ENCODE assay signal across 9 cellular contexts in genomic region chr4:183099537-183100297, GRCh38. TPM values are rescaled to one million over a fixed set of nuclear protein-coding genes. Genes with fewer than 3 reads are reported as not detected.
DNase-seq lines count a peak whose midpoint lies in the region; ATAC-seq, FAIRE-seq and TF ChIP-seq lines count a peak whose summit lies in the region.
"Had no signal": no experiment of that assay in that cellular context is flagged by ENCODE, and none has a peak within 500 bp of the region (broad histone marks: within the 10 kb centered on the region; RNA-seq: fewer than 3 reads in every experiment).

No MANE protein-coding gene starts in this region.

- peaks cover 23% of the 10 kb centered on the region for H3K27me3 Mint-ChIP-seq in activated naive CD4-positive, alpha-beta T cell treated with anti-CD3 and anti-CD28 coated beads for 36 hours (ENCODE audit: low read depth)

- WGBS in pancreas, 2 donors, result 0 to 1% methylated on average over 60 to 73 of the region's 73 CpGs

- DNase-seq in GM12864 (ENCODE audit: low read depth), result no peak
- peak; percentile 31 for DNase-seq in HT1080 (ENCODE audit: low read depth)
- peak; percentile 37 for DNase-seq in activated naive CD4-positive, alpha-beta T cell treated with anti-CD3 and anti-CD28 coated beads for 36 hours
- peak in 1 of 2 donors; percentile 54 for DNase-seq in cardiac muscle cell (ENCODE audit: low read depth in 1 of 2, low spot score in 1 of 2)
- DNase-seq in pancreas, result peak; percentile 50 to 85 (median 60)
- DNase-seq in inferior parietal cortex (ENCODE audit: extremely low spot score), result no peak
- no peak for DNase-seq in NCI-H345 treated with DMSO at 0.1 percent for 48 hours (lab: John Stamatoyannopoulos, UW; ENCODE audit: unreplicated experiment)
- no peak for DNase-seq in SIG-M5 (lab: John Stamatoyannopoulos, UW)

- peak overlapping the region; percentile 39; the same call in 1 of the 2 replicates for H3K4me3 ChIP-seq in GM12864 (ENCODE audit: low read depth, low read length)
- H3K4me3 ChIP-seq in cardiac muscle cell, result peak overlapping the region; percentile 71
- H3K4me3 ChIP-seq in pancreas, result peak overlapping the region; percentile 73 to 89 (median 80)

- H3K27me3 ChIP-seq in cardiac muscle cell, result peaks cover 20% of the 10 kb centered on the region
- H3K27me3 ChIP-seq in pancreas, result no peaks in the 10 kb centered on the region

- intact Hi-C loops in activated naive CD4-positive, alpha-beta T cell treated with anti-CD3 and anti-CD28 coated beads for 36 hours (cut with micrococcal nuclease), result loop anchor here (2.0 to 5.0 kb wide), 4 partner anchors 83 to 405 kb away; partner anchors contain the start of genes CDKN2AIP and ING2
- intact Hi-C loops in pancreas (cut with DNase I), result no loop called here

- H3K4me3 Mint-ChIP-seq in activated naive CD4-positive, alpha-beta T cell treated with anti-CD3 and anti-CD28 coated beads for 36 hours, result peak overlapping the region; percentile 66

- peak overlapping the region; percentile 79 for H3K27ac ChIP-seq in cardiac muscle cell
- peak overlapping the region; percentile 88 to 96 (median 94) for H3K27ac ChIP-seq in pancreas

- H3K9me3 ChIP-seq in cardiac muscle cell (ENCODE audit: low read depth) (no peaks in the 10 kb centered on the region), pancreas (no peaks in the 10 kb centered on the region)

- no peaks in the 10 kb centered on the region for H3K36me3 Mint-ChIP-seq in activated naive CD4-positive, alpha-beta T cell treated with anti-CD3 and anti-CD28 coated beads for 36 hours (ENCODE audit: low read depth)

- CTCF ChIA-PET in activated naive CD4-positive, alpha-beta T cell treated with anti-CD3 and anti-CD28 coated beads for 36 hours (lab: Charles Lee), result interaction anchor here (0.8 to 2.6 kb wide), 3 partner anchors 150 to 163 kb away, joined by 3 to 10 read pairs (median 4); no protein-coding TSS in a partner anchor

- no peak overlapping the region for H3K27ac Mint-ChIP-seq in activated naive CD4-positive, alpha-beta T cell treated with anti-CD3 and anti-CD28 coated beads for 36 hours

- H3K36me3 ChIP-seq in cardiac muscle cell (no peaks in the 10 kb centered on the region), pancreas (no peaks in the 10 kb centered on the region)

- TF ChIP-seq CTCF in GM12864 (IDR thresholded peaks at IDR 0.05; ENCODE audit: low read depth, low read length, missing control alignments) (no peak), cardiac muscle cell (IDR thresholded peaks at IDR 0.05; ENCODE audit: low read depth, low read length) (peak; percentile 10), pancreas (IDR thresholded peaks at IDR 0.05) (no peak)

- no peak for FAIRE-seq in pancreas (lab: Jason Lieb, UNC)
- FAIRE-seq: TTC549 had no signal

- peaks cover 13% of the 10 kb centered on the region for H3K4me1 Mint-ChIP-seq in activated naive CD4-positive, alpha-beta T cell treated with anti-CD3 and anti-CD28 coated beads for 36 hours (ENCODE audit: low read depth)

- peak; percentile 6 to 20 (median 13) for ATAC-seq in pancreas

- H3K4me1 ChIP-seq in cardiac muscle cell (ENCODE audit: low read depth) (peaks cover 13% of the 10 kb centered on the region), pancreas (peaks cover 15 to 19% (median 15%) of the 10 kb centered on the region in 3 donors)

- H3K9me3 Mint-ChIP-seq in activated naive CD4-positive, alpha-beta T cell treated with anti-CD3 and anti-CD28 coated beads for 36 hours, result no peaks in the 10 kb centered on the region

RNA-seq across cellular contexts. Expression of gene WWC2, which starts 0.7 kb away (rescaled TPM):
- 16.1 and 25.2 TPM in 2 replicates for total RNA-seq in HT1080 (2014; rRNA removed; shearing (Covaris generic))
- polyA plus RNA-seq in HT1080 (2015; cell fraction: cytosol; rRNA removed), result 16.5 and 21.6 TPM in 2 replicates
- polyA plus RNA-seq in HT1080 (2015; cell fraction: nucleus; rRNA removed), result 30.5 and 30.8 TPM in 2 replicates
- total RNA-seq in activated naive CD4-positive, alpha-beta T cell treated with anti-CD3 and anti-CD28 coated beads for 36 hours, result 10 to 100 TPM in 1 of 2 experiments, 1 to 10 TPM in 1; 6.7 to 10.0 TPM
- total RNA-seq in cardiac muscle cell (14.3 and 30.2 TPM in 2 replicates), pancreas (10 to 100 TPM; 13.9 to 27.5 (median 18.3) TPM)
- polyA plus RNA-seq in cardiac muscle cell (18.8 and 24.3 TPM in 2 replicates), pancreas (1 to 10 TPM; 4.4 to 6.6 TPM)

Comparison
In these comparisons a context has a peak if more than half of its experiments do, and no peak if none do; other contexts are left out.
1. DNase-seq: peak in HT1080 (single experiment), activated naive CD4-positive, alpha-beta T cell treated with anti-CD3 and anti-CD28 coated beads for 36 hours (single experiment) and pancreas (6 of 6); none in GM12864 (single experiment), inferior parietal cortex (single experiment), NCI-H345 treated with DMSO at 0.1 percent for 48 hours (single experiment) and SIG-M5 (single experiment).
2. Peak in every context shown above with its lines, with median percentiles within 50 percentile points of each other: H3K4me3 ChIP-seq.